ENCODE assay signal across 10 cellular contexts in genomic region chr10:69345890-69346474, GRCh38.
DNase-seq lines count a peak whose midpoint lies in the region; ATAC-seq and TF ChIP-seq lines count a peak whose summit lies in the region.
"Had no signal": no experiment of that assay in that cellular context is flagged by ENCODE, and none has a peak within 500 bp of the region (broad histone marks: within the 10 kb centered on the region; RNA-seq: fewer than 3 reads in every experiment).

No MANE protein-coding gene starts in this region.

- ATAC-seq in thoracic aorta (ENCODE audit: insufficient number of reproducible peaks, low FRiP score, low read depth) (no peak), GM21619 (IDR thresholded peaks at IDR 0.05; ENCODE audit: unreplicated experiment) (no peak)

- H3K4me1 ChIP-seq in iPS-15b (ENCODE audit: control insufficient read depth, insufficient read depth, low read length) (peaks cover 27% of the 10 kb centered on the region), thoracic aorta (ENCODE audit: control insufficient read depth in 1 of 2, low read depth in 2 of 2) (peaks cover 24 to 83% of the 10 kb centered on the region in 2 donors)

- H3K4me3 ChIP-seq in iPS-15b (ENCODE audit: low read depth, low read length) (no peak overlapping the region), thoracic aorta (no peak overlapping the region)
- H3K4me3 ChIP-seq: dorsolateral prefrontal cortex had no signal

- H3K4me3 Mint-ChIP-seq in activated naive CD4-positive, alpha-beta T cell treated with anti-CD3 and anti-CD28 coated beads, Interleukin-2, amount 10 ng/mL, durations not matched to agents 7 days and 5 days, result peak overlapping the region; percentile 36
- H3K4me3 Mint-ChIP-seq in activated T-helper 2 cell treated with anti-CD3 and anti-CD28 coated beads, Interferon-gamma antibody, Interleukin-2, Interleukin-4, amounts not matched to agents 10 μg/mL and 5 μg/mL and 100 μg/mL, durations not matched to agents 14 hours and 24 hours and 36 hours (ENCODE audit: low read depth), result peak overlapping the region; percentile 2
- H3K4me3 Mint-ChIP-seq: nephron had no signal

- H3K9ac ChIP-seq in iPS-15b (ENCODE audit: low read depth, low read length), result peak overlapping the region; percentile 47

- TF ChIP-seq CTCF in thoracic aorta (IDR thresholded peaks at IDR 0.05) (no peak), GM13976 (IDR thresholded peaks at IDR 0.05; ENCODE audit: borderline replicate concordance, control extremely low read depth, extremely low read depth, insufficient read depth, missing control alignments) (no peak)

- H3K4me1 Mint-ChIP-seq in activated naive CD4-positive, alpha-beta T cell treated with anti-CD3 and anti-CD28 coated beads, Interleukin-2, amount 10 ng/mL, durations not matched to agents 7 days and 5 days, result peaks cover 87% of the 10 kb centered on the region
- peaks cover 73% of the 10 kb centered on the region for H3K4me1 Mint-ChIP-seq in activated T-helper 2 cell treated with anti-CD3 and anti-CD28 coated beads, Interferon-gamma antibody, Interleukin-2, Interleukin-4, amounts not matched to agents 10 μg/mL and 5 μg/mL and 100 μg/mL, durations not matched to agents 14 hours and 24 hours and 36 hours (ENCODE audit: low read depth)

- peaks cover 76% of the 10 kb centered on the region for H3K36me3 Mint-ChIP-seq in activated naive CD4-positive, alpha-beta T cell treated with anti-CD3 and anti-CD28 coated beads, Interleukin-2, amount 10 ng/mL, durations not matched to agents 7 days and 5 days
- peaks cover 77% of the 10 kb centered on the region for H3K36me3 Mint-ChIP-seq in activated T-helper 2 cell treated with anti-CD3 and anti-CD28 coated beads, Interferon-gamma antibody, Interleukin-2, Interleukin-4, amounts not matched to agents 10 μg/mL and 5 μg/mL and 100 μg/mL, durations not matched to agents 14 hours and 24 hours and 36 hours (ENCODE audit: low read depth)

- H3K9me3 ChIP-seq in iPS-15b (ENCODE audit: control insufficient read depth, insufficient read depth, low read length) (no peaks in the 10 kb centered on the region), thoracic aorta (no peaks in the 10 kb centered on the region)

- H3K9me3 Mint-ChIP-seq in activated naive CD4-positive, alpha-beta T cell treated with anti-CD3 and anti-CD28 coated beads, Interleukin-2, amount 10 ng/mL, durations not matched to agents 7 days and 5 days, result no peaks in the 10 kb centered on the region
- no peaks in the 10 kb centered on the region for H3K9me3 Mint-ChIP-seq in activated T-helper 2 cell treated with anti-CD3 and anti-CD28 coated beads, Interferon-gamma antibody, Interleukin-2, Interleukin-4, amounts not matched to agents 10 μg/mL and 5 μg/mL and 100 μg/mL, durations not matched to agents 14 hours and 24 hours and 36 hours
- H3K9me3 Mint-ChIP-seq: nephron had no signal

- in situ Hi-C loops in GM13976 (cut with MboI; ENCODE audit: low sequenced_read_pairs, unreplicated experiment), result no loop called here

- peak overlapping the region; percentile 95 for H3K27ac Mint-ChIP-seq in activated naive CD4-positive, alpha-beta T cell treated with anti-CD3 and anti-CD28 coated beads, Interleukin-2, amount 10 ng/mL, durations not matched to agents 7 days and 5 days
- H3K27ac Mint-ChIP-seq in activated T-helper 2 cell treated with anti-CD3 and anti-CD28 coated beads, Interferon-gamma antibody, Interleukin-2, Interleukin-4, amounts not matched to agents 10 μg/mL and 5 μg/mL and 100 μg/mL, durations not matched to agents 14 hours and 24 hours and 36 hours, result peak overlapping the region; percentile 81

- CTCF ChIA-PET in activated naive CD4-positive, alpha-beta T cell treated with anti-CD3 and anti-CD28 coated beads, Interleukin-2, amount 10 ng/mL, durations not matched to agents 7 days and 5 days (lab: Charles Lee), result no interaction called here

- H3K27me3 ChIP-seq in iPS-15b (ENCODE audit: control insufficient read depth, insufficient read depth, low read length) (no peaks in the 10 kb centered on the region), thoracic aorta (replicated peaks; ENCODE audit: insufficient read depth) (no peaks in the 10 kb centered on the region)
- H3K27me3 ChIP-seq: dorsolateral prefrontal cortex had no signal

- DNase-seq in activated naive CD4-positive, alpha-beta T cell treated with anti-CD3 and anti-CD28 coated beads, Interleukin-2, amount 10 ng/mL, durations not matched to agents 7 days and 5 days, result no peak
- no peak for DNase-seq in activated naive CD4-positive, alpha-beta T cell treated with anti-CD3 and anti-CD28 coated beads, Interleukin-2, amount 50 U/mL, for 16 hours
- DNase-seq in activated T-helper 2 cell treated with anti-CD3 and anti-CD28 coated beads, Interferon-gamma antibody, Interleukin-2, Interleukin-4, amounts not matched to agents 10 μg/mL and 5 μg/mL and 100 μg/mL, durations not matched to agents 14 hours and 24 hours and 36 hours (ENCODE audit: low spot score), result no peak
- DNase-seq in thoracic aorta (ENCODE audit: low spot score) (no peak), NOMO-1 treated with DMSO at 0.1 percent for 48 hours (lab: John Stamatoyannopoulos, UW; ENCODE audit: unreplicated experiment) (no peak), GM13976 (ENCODE audit: low spot score) (no peak)
- DNase-seq: dorsolateral prefrontal cortex had no signal

- peaks cover 2% of the 10 kb centered on the region for H3K36me3 ChIP-seq in iPS-15b (ENCODE audit: control insufficient read depth, insufficient read depth, low read length)
- H3K36me3 ChIP-seq in thoracic aorta, result peaks cover 25% of the 10 kb centered on the region

- intact Hi-C loops in activated T-helper 2 cell treated with anti-CD3 and anti-CD28 coated beads, Interferon-gamma antibody, Interleukin-2, Interleukin-4, amounts not matched to agents 10 μg/mL and 5 μg/mL and 100 μg/mL, durations not matched to agents 14 hours and 24 hours and 36 hours (cut with micrococcal nuclease), result no loop called here

- H3K27ac ChIP-seq in thoracic aorta, result peak overlapping the region; percentile 54

- no peaks in the 10 kb centered on the region for H3K27me3 Mint-ChIP-seq in activated naive CD4-positive, alpha-beta T cell treated with anti-CD3 and anti-CD28 coated beads, Interleukin-2, amount 10 ng/mL, durations not matched to agents 7 days and 5 days
- no peaks in the 10 kb centered on the region for H3K27me3 Mint-ChIP-seq in activated T-helper 2 cell treated with anti-CD3 and anti-CD28 coated beads, Interferon-gamma antibody, Interleukin-2, Interleukin-4, amounts not matched to agents 10 μg/mL and 5 μg/mL and 100 μg/mL, durations not matched to agents 14 hours and 24 hours and 36 hours (ENCODE audit: low read depth)
